In the genomic region with DNA sequence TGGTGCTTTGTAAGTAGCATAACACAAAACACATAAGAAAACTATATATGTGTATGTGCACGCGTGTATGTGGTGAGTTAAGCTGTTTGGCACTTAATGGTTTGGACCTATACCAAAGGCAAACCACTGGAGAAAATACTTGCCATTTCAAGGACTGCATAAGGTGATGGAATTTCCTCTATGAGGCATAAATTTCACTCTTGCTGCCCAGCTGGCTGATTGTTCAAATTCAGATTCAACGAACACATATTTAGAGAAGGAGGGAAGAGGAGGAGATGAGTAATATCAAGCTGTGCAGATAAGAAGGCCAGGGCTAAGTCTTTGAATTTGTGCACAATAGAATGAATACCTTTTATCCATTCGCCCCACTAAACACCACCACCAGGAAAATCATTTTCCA, we compare ENCODE assay signal across 1 cellular context.
TF ChIP-seq lines count a peak whose summit lies in the region.

No MANE protein-coding gene starts in this region.

TF ChIP-seq in SK-N-SH treated with all-trans-retinoic acid at 6 μM for 48 hours, 23 proteins besides CTCF, POLR2A, EP300 and RAD21 (continued from another document):
- TF ChIP-seq BACH2 (CRISPR knock-in tag; IDR thresholded peaks at IDR 0.05; ENCODE audit: borderline replicate concordance) (no peak), ZNF70 (CRISPR knock-in tag; IDR thresholded peaks at IDR 0.05) (no peak), CSDC2 (CRISPR knock-in tag; IDR thresholded peaks at IDR 0.05) (no peak), ISL1 (CRISPR knock-in tag; IDR thresholded peaks at IDR 0.05) (no peak)
- TF ChIP-seq, protein P1, sequence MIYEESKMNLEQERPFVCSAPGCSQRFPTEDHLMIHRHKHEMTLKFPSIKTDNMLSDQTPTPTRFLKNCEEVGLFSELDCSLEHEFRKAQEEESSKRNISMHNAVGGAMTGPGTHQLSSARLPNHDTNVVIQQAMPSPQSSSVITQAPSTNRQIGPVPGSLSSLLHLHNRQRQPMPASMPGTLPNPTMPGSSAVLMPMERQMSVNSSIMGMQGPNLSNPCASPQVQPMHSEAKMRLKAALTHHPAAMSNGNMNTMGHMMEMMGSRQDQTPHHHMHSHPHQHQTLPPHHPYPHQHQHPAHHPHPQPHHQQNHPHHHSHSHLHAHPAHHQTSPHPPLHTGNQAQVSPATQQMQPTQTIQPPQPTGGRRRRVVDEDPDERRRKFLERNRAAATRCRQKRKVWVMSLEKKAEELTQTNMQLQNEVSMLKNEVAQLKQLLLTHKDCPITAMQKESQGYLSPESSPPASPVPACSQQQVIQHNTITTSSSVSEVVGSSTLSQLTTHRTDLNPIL (CRISPR knock-in tag; IDR thresholded peaks at IDR 0.05; ENCODE audit: low read depth), result no peak
